ENCODE assay signal across 1 cellular context in the genomic region with DNA sequence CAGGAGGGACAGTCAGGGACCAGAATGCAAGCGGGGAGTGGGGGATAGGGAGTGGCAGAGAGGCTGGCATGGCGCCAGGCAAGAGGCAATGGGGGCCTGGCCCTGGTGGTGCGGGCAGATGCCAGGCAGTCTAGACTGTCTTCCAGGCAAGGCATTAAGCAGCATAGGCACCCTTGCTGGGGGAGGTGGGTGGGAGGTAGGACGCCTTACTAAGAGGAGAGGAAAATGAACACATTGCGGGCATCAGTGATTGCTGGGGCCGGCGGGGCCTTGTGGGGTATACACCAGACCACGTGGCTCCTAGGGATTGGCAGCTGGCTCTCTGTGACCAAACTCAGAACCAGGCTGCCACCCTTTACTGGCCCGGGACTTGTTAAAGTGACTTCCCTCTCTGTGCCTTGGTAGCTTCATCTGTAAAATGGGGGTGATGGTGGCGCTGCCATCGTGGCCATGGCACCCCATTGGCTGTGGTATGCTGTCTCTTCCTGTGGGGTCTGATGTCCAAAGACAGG.
TF ChIP-seq lines count a peak whose summit lies in the region.

No MANE protein-coding gene starts in this region.

TF ChIP-seq in HepG2, 621 proteins besides CTCF, POLR2A, EP300 and RAD21:
- TF ChIP-seq, protein P1, sequence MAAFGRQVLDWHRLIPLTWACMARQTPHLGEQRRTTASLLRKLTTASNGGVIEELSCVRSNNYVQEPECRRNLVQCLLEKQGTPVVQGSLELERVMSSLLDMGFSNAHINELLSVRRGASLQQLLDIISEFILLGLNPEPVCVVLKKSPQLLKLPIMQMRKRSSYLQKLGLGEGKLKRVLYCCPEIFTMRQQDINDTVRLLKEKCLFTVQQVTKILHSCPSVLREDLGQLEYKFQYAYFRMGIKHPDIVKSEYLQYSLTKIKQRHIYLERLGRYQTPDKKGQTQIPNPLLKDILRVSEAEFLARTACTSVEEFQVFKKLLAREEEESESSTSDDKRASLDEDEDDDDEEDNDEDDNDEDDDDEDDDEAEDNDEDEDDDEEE (CRISPR knock-in tag; IDR thresholded peaks at IDR 0.05) = peak; percentile 35; the same call in 1 of the 2 replicates
- peak; percentile 50; the same call in 1 of the 2 replicates for TF ChIP-seq LCORL (IDR thresholded peaks at IDR 0.05)
- no peak for TF ChIP-seq LCORL (CRISPR knock-in tag; IDR thresholded peaks at IDR 0.05)
- TF ChIP-seq TMF1 (CRISPR knock-in tag; IDR thresholded peaks at IDR 0.05; ENCODE audit: low read depth) = peak; percentile 40; the same call in 1 of the 2 replicates
- TF ChIP-seq ZNF263 (CRISPR knock-in tag; IDR thresholded peaks at IDR 0.05) = no peak
- TF ChIP-seq, protein P2, sequence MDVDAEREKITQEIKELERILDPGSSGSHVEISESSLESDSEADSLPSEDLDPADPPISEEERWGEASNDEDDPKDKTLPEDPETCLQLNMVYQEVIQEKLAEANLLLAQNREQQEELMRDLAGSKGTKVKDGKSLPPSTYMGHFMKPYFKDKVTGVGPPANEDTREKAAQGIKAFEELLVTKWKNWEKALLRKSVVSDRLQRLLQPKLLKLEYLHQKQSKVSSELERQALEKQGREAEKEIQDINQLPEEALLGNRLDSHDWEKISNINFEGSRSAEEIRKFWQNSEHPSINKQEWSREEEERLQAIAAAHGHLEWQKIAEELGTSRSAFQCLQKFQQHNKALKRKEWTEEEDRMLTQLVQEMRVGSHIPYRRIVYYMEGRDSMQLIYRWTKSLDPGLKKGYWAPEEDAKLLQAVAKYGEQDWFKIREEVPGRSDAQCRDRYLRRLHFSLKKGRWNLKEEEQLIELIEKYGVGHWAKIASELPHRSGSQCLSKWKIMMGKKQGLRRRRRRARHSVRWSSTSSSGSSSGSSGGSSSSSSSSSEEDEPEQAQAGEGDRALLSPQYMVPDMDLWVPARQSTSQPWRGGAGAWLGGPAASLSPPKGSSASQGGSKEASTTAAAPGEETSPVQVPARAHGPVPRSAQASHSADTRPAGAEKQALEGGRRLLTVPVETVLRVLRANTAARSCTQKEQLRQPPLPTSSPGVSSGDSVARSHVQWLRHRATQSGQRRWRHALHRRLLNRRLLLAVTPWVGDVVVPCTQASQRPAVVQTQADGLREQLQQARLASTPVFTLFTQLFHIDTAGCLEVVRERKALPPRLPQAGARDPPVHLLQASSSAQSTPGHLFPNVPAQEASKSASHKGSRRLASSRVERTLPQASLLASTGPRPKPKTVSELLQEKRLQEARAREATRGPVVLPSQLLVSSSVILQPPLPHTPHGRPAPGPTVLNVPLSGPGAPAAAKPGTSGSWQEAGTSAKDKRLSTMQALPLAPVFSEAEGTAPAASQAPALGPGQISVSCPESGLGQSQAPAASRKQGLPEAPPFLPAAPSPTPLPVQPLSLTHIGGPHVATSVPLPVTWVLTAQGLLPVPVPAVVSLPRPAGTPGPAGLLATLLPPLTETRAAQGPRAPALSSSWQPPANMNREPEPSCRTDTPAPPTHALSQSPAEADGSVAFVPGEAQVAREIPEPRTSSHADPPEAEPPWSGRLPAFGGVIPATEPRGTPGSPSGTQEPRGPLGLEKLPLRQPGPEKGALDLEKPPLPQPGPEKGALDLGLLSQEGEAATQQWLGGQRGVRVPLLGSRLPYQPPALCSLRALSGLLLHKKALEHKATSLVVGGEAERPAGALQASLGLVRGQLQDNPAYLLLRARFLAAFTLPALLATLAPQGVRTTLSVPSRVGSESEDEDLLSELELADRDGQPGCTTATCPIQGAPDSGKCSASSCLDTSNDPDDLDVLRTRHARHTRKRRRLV (CRISPR knock-in tag; IDR thresholded peaks at IDR 0.05) = 0 out of 2 replicates have a peak, but pooled peaks have one; percentile 13
- TF ChIP-seq, protein P3, sequence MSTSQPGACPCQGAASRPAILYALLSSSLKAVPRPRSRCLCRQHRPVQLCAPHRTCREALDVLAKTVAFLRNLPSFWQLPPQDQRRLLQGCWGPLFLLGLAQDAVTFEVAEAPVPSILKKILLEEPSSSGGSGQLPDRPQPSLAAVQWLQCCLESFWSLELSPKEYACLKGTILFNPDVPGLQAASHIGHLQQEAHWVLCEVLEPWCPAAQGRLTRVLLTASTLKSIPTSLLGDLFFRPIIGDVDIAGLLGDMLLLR (CRISPR knock-in tag; IDR thresholded peaks at IDR 0.05) = no peak
- peak; percentile 95 for TF ChIP-seq ZNF629 (CRISPR knock-in tag; conservative IDR thresholded peaks at IDR 0.05)
- TF ChIP-seq NFRKB (IDR thresholded peaks at IDR 0.05) = no peak
- TF ChIP-seq KDM5B (CRISPR knock-in tag; IDR thresholded peaks at IDR 0.05; ENCODE audit: borderline replicate concordance) = 0 out of 2 replicates have a peak, but pooled peaks have one; percentile 15
- peak; percentile 88 for TF ChIP-seq ZMYM3 (CRISPR knock-in tag; IDR thresholded peaks at IDR 0.05)
- TF ChIP-seq ZNF747 (CRISPR knock-in tag; IDR thresholded peaks at IDR 0.05; ENCODE audit: borderline replicate concordance) = 0 out of 2 replicates have a peak, but pooled peaks have one; percentile 8
- TF ChIP-seq ZSCAN22 (CRISPR knock-in tag; IDR thresholded peaks at IDR 0.05) = no peak
- TF ChIP-seq SMC3 (IDR thresholded peaks at IDR 0.05; ENCODE audit: low read length) = no peak
- TF ChIP-seq NFYB (CRISPR knock-in tag; IDR thresholded peaks at IDR 0.05) = no peak
- no peak for TF ChIP-seq SKI (IDR thresholded peaks at IDR 0.05; ENCODE audit: partially characterized antibody)
- no peak for TF ChIP-seq ZNF496 (CRISPR knock-in tag; IDR thresholded peaks at IDR 0.05; ENCODE audit: insufficient replicate concordance)
- TF ChIP-seq, protein P4, sequence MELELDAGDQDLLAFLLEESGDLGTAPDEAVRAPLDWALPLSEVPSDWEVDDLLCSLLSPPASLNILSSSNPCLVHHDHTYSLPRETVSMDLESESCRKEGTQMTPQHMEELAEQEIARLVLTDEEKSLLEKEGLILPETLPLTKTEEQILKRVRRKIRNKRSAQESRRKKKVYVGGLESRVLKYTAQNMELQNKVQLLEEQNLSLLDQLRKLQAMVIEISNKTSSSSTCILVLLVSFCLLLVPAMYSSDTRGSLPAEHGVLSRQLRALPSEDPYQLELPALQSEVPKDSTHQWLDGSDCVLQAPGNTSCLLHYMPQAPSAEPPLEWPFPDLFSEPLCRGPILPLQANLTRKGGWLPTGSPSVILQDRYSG (CRISPR knock-in tag; IDR thresholded peaks at IDR 0.05) = no peak
- TF ChIP-seq KDM1A (CRISPR knock-in tag; IDR thresholded peaks at IDR 0.05) = peak; percentile 1; the same call in 1 of the 2 replicates
- TF ChIP-seq, protein P5, sequence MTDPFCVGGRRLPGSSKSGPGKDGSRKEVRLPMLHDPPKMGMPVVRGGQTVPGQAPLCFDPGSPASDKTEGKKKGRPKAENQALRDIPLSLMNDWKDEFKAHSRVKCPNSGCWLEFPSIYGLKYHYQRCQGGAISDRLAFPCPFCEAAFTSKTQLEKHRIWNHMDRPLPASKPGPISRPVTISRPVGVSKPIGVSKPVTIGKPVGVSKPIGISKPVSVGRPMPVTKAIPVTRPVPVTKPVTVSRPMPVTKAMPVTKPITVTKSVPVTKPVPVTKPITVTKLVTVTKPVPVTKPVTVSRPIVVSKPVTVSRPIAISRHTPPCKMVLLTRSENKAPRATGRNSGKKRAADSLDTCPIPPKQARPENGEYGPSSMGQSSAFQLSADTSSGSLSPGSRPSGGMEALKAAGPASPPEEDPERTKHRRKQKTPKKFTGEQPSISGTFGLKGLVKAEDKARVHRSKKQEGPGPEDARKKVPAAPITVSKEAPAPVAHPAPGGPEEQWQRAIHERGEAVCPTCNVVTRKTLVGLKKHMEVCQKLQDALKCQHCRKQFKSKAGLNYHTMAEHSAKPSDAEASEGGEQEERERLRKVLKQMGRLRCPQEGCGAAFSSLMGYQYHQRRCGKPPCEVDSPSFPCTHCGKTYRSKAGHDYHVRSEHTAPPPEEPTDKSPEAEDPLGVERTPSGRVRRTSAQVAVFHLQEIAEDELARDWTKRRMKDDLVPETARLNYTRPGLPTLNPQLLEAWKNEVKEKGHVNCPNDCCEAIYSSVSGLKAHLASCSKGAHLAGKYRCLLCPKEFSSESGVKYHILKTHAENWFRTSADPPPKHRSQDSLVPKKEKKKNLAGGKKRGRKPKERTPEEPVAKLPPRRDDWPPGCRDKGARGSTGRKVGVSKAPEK (CRISPR knock-in tag; IDR thresholded peaks at IDR 0.05; ENCODE audit: borderline replicate concordance) = 0 out of 2 replicates have a peak, but pooled peaks have one; percentile 34
- TF ChIP-seq HNRNPL (IDR thresholded peaks at IDR 0.05; ENCODE audit: low read depth, low read length) = peak; percentile 92
- 0 out of 2 replicates have a peak, but pooled peaks have one; percentile 19 for TF ChIP-seq ZNF558 (CRISPR knock-in tag; IDR thresholded peaks at IDR 0.05; ENCODE audit: borderline replicate concordance)
- TF ChIP-seq TIGD3 (CRISPR knock-in tag; IDR thresholded peaks at IDR 0.05; ENCODE audit: borderline replicate concordance) = 0 out of 2 replicates have a peak, but pooled peaks have one; percentile 28
- TF ChIP-seq, protein P6, sequence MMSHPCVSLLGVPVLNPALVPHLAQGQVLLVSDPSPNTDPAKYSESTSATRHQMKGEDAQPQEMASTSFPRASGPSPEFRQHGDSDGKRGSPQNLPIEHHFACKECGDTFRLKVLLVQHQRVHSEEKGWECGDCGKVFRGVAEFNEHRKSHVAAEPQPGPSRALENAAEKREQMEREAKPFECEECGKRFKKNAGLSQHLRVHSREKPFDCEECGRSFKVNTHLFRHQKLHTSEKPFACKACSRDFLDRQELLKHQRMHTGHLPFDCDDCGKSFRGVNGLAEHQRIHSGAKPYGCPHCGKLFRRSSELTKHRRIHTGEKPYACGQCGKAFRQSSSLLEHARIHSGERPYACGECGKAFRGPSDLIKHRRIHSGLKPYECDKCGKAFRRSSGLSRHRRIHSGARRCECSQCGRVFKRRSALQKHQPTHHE (CRISPR knock-in tag; IDR thresholded peaks at IDR 0.05; ENCODE audit: borderline replicate concordance) = 0 out of 2 replicates have a peak, but pooled peaks have one; percentile 39
- TF ChIP-seq ZNF510 (CRISPR knock-in tag; IDR thresholded peaks at IDR 0.05; ENCODE audit: low read depth) = no peak
- no peak for TF ChIP-seq ZFP37 (CRISPR knock-in tag; IDR thresholded peaks at IDR 0.05; ENCODE audit: borderline replicate concordance)
- peak; percentile 38; the same call in 1 of the 2 replicates for TF ChIP-seq ADNP (CRISPR knock-in tag; IDR thresholded peaks at IDR 0.05)
